In the genomic region with DNA sequence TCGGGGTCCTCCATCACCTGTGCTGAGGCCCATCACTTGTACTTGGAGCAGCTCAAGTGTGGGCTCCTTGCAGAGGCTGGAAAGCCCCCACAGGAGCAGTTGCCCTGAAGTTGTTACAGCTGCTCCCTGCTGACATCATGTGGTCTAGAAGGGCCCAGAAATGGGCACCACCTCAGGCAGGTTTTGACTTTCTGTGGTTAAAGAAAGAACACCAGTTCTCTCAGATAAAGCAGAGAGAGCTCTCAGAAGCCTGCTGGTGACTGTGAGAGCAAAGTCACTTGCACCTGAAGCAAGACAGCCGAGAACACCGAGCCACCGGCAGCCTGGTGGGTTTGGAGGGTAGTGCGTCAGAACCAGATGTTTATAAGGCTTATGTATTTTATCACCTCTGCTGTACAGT, we compare ENCODE assay signal across 8 cellular contexts.
DNase-seq lines count a peak whose midpoint lies in the region; ATAC-seq lines count a peak whose summit lies in the region.

No MANE protein-coding gene starts in this region.

- H3K4me3 Mint-ChIP-seq in CD8-positive, alpha-beta memory T cell = peak overlapping the region; percentile 1 to 62 (median 52)
- peak overlapping the region; percentile 75 for H3K4me3 Mint-ChIP-seq in activated T-helper 2 cell treated with anti-CD3 and anti-CD28 coated beads, Interferon-gamma antibody, Interleukin-2, Interleukin-4, amounts not matched to agents 10 μg/mL and 5 μg/mL and 100 μg/mL, durations not matched to agents 14 hours and 24 hours and 36 hours (ENCODE audit: low read depth)

- peaks cover 28% of the 10 kb centered on the region for H3K4me1 ChIP-seq in CD8-positive, alpha-beta memory T cell (ENCODE audit: insufficient read depth, low read length)

- intact Hi-C loops in activated T-helper 2 cell treated with anti-CD3 and anti-CD28 coated beads, Interferon-gamma antibody, Interleukin-2, Interleukin-4, amounts not matched to agents 10 μg/mL and 5 μg/mL and 100 μg/mL, durations not matched to agents 14 hours and 24 hours and 36 hours (cut with micrococcal nuclease) = loop anchor here (1.0 to 5.0 kb wide), 5 partner anchors 14 to 94 kb away; partner anchors contain the start of gene MVB12B
- intact Hi-C loops in sciatic nerve (cut with DNase I) = loop anchor here (10.0 kb wide), 2 partner anchors 72 to 642 kb away; partner anchors contain the start of gene MVB12B

- peak; percentile 62 to 92 (median 87) for DNase-seq in CD8-positive, alpha-beta memory T cell
- DNase-seq in NAMALWA (ENCODE audit: low spot score) = peak; percentile 63
- DNase-seq in activated T-helper 2 cell treated with anti-CD3 and anti-CD28 coated beads, Interferon-gamma antibody, Interleukin-2, Interleukin-4, amounts not matched to agents 10 μg/mL and 5 μg/mL and 100 μg/mL, durations not matched to agents 14 hours and 24 hours and 36 hours (ENCODE audit: low spot score) = peak; percentile 66
- peak in 3 of 4 experiments; percentile 3 to 47 (median 27) for DNase-seq in stimulated activated CD4-positive, alpha-beta T cell treated with anti-CD3 and anti-CD28 coated beads, Interleukin-1b, Interleukin-23, amount 100 ng/mL, for 24 hours (ENCODE audit: low read depth in 4 of 4, low spot score in 1 of 4)
- DNase-seq in inferior parietal cortex (ENCODE audit: extremely low spot score) = no peak
- no peak for DNase-seq in sciatic nerve (ENCODE audit: low spot score)
- no peak for DNase-seq in NCI-H82 (lab: John Stamatoyannopoulos, UW)

- H3K27me3 ChIP-seq in CD8-positive, alpha-beta memory T cell (ENCODE audit: insufficient read depth, low read length, poor library complexity, severe bottlenecking) = no peaks in the 10 kb centered on the region

- H3K9me3 ChIP-seq in CD8-positive, alpha-beta memory T cell (ENCODE audit: low read length) = no peaks in the 10 kb centered on the region

- ATAC-seq in GM21576 (IDR thresholded peaks at IDR 0.05; ENCODE audit: unreplicated experiment) (peak; percentile 70), sciatic nerve (no peak)

- H3K27ac Mint-ChIP-seq in CD8-positive, alpha-beta memory T cell = peak overlapping the region; percentile 77 to 98 (median 94)
- H3K27ac Mint-ChIP-seq in activated T-helper 2 cell treated with anti-CD3 and anti-CD28 coated beads, Interferon-gamma antibody, Interleukin-2, Interleukin-4, amounts not matched to agents 10 μg/mL and 5 μg/mL and 100 μg/mL, durations not matched to agents 14 hours and 24 hours and 36 hours = no peak overlapping the region

- no peaks in the 10 kb centered on the region for H3K36me3 ChIP-seq in CD8-positive, alpha-beta memory T cell (ENCODE audit: insufficient read depth, low read length)

- H3K4me3 ChIP-seq in CD8-positive, alpha-beta memory T cell (ENCODE audit: low read length) = no peak overlapping the region

- H3K27ac ChIP-seq in CD8-positive, alpha-beta memory T cell (ENCODE audit: low read depth, low read length) = peak overlapping the region; percentile 30

- H3K9me3 Mint-ChIP-seq in CD8-positive, alpha-beta memory T cell = no peaks in the 10 kb centered on the region
- no peaks in the 10 kb centered on the region for H3K9me3 Mint-ChIP-seq in activated T-helper 2 cell treated with anti-CD3 and anti-CD28 coated beads, Interferon-gamma antibody, Interleukin-2, Interleukin-4, amounts not matched to agents 10 μg/mL and 5 μg/mL and 100 μg/mL, durations not matched to agents 14 hours and 24 hours and 36 hours

- no peaks in the 10 kb centered on the region for H3K27me3 Mint-ChIP-seq in CD8-positive, alpha-beta memory T cell
- peaks cover 32% of the 10 kb centered on the region for H3K27me3 Mint-ChIP-seq in activated T-helper 2 cell treated with anti-CD3 and anti-CD28 coated beads, Interferon-gamma antibody, Interleukin-2, Interleukin-4, amounts not matched to agents 10 μg/mL and 5 μg/mL and 100 μg/mL, durations not matched to agents 14 hours and 24 hours and 36 hours (ENCODE audit: low read depth)

- H3K36me3 Mint-ChIP-seq in CD8-positive, alpha-beta memory T cell = peaks cover 0 to 87% (median 7%) of the 10 kb centered on the region in 3 donors
- no peaks in the 10 kb centered on the region for H3K36me3 Mint-ChIP-seq in activated T-helper 2 cell treated with anti-CD3 and anti-CD28 coated beads, Interferon-gamma antibody, Interleukin-2, Interleukin-4, amounts not matched to agents 10 μg/mL and 5 μg/mL and 100 μg/mL, durations not matched to agents 14 hours and 24 hours and 36 hours (ENCODE audit: low read depth)

- CTCF ChIA-PET in CD8-positive, alpha-beta memory T cell (lab: Charles Lee) = interaction anchor here (0.8 to 6.2 kb wide), 19 partner anchors 7 to 1628 kb away, joined by 3 to 124 read pairs (median 4); partner anchors contain the start of gene MVB12B

- POLR2A ChIA-PET in CD8-positive, alpha-beta memory T cell (lab: Charles Lee) = interaction anchor here (0.5 to 2.5 kb wide), 5 partner anchors 69 to 1686 kb away, joined by 3 to 9 read pairs (median 3); partner anchors contain the start of gene MVB12B

- H3K4me1 Mint-ChIP-seq in CD8-positive, alpha-beta memory T cell = peaks cover 36 to 78% (median 50%) of the 10 kb centered on the region in 3 donors
- peaks cover 40% of the 10 kb centered on the region for H3K4me1 Mint-ChIP-seq in activated T-helper 2 cell treated with anti-CD3 and anti-CD28 coated beads, Interferon-gamma antibody, Interleukin-2, Interleukin-4, amounts not matched to agents 10 μg/mL and 5 μg/mL and 100 μg/mL, durations not matched to agents 14 hours and 24 hours and 36 hours (ENCODE audit: low read depth)

Comparison
In these comparisons a context has a peak if more than half of its experiments do, and no peak if none do; other contexts are left out.
1. DNase-seq: peak in CD8-positive, alpha-beta memory T cell (5 of 5), NAMALWA (single experiment), activated T-helper 2 cell treated with anti-CD3 and anti-CD28 coated beads, Interferon-gamma antibody, Interleukin-2, Interleukin-4, amounts not matched to agents 10 μg/mL and 5 μg/mL and 100 μg/mL, durations not matched to agents 14 hours and 24 hours and 36 hours (single experiment) and stimulated activated CD4-positive, alpha-beta T cell treated with anti-CD3 and anti-CD28 coated beads, Interleukin-1b, Interleukin-23, amount 100 ng/mL, for 24 hours (3 of 4); none in inferior parietal cortex (single experiment), sciatic nerve (single experiment) and NCI-H82 (single experiment).